Comparison of ENCODE assay signal across 30 cellular contexts in genomic region chr13:45846681-45847080, GRCh38. TPM values are rescaled to one million over a fixed set of nuclear protein-coding genes. Genes with fewer than 3 reads are reported as not detected.
DNase-seq lines count a peak whose midpoint lies in the region; ATAC-seq, FAIRE-seq and TF ChIP-seq lines count a peak whose summit lies in the region.
"Had no signal": no experiment of that assay in that cellular context is flagged by ENCODE, and none has a peak within 500 bp of the region (broad histone marks: within the 10 kb centered on the region; RNA-seq: fewer than 3 reads in every experiment).

No MANE protein-coding gene starts in this region.

- H3K9me2 ChIP-seq in Loucy (replicated peaks; ENCODE audit: low read depth, low read length) = no peaks in the 10 kb centered on the region

- peaks cover 0 to 3% (median 0%) of the 10 kb centered on the region in 5 donors for H3K36me3 Mint-ChIP-seq in naive thymus-derived CD4-positive, alpha-beta T cell
- H3K36me3 Mint-ChIP-seq: CD4-positive, alpha-beta memory T cell had no signal

- H2AFZ ChIP-seq in Loucy (ENCODE audit: low read length) = no peak overlapping the region

- POLR2A ChIA-PET in naive thymus-derived CD4-positive, alpha-beta T cell (lab: Charles Lee) = interaction anchor here (0.6 to 1.2 kb wide), 5 partner anchors 21 to 878 kb away, joined by 3 to 4 read pairs (median 3); no protein-coding TSS in a partner anchor

- H3K9me3 ChIP-seq in Loucy (ENCODE audit: insufficient read depth, low read depth, low read length) = no peaks in the 10 kb centered on the region
- no peaks in the 10 kb centered on the region for H3K9me3 ChIP-seq in naive thymus-derived CD4-positive, alpha-beta T cell (ENCODE audit: control insufficient read depth in 2 of 3, low read length in 3 of 3)
- H3K9me3 ChIP-seq: BLaER1, Caco-2, Peyer's patch, SJSA1 had no signal

- no peak overlapping the region for H3K4me3 ChIP-seq in Loucy (ENCODE audit: low read length, poor library complexity, severe bottlenecking)
- peak overlapping the region; percentile 11 for H3K4me3 ChIP-seq in naive thymus-derived CD4-positive, alpha-beta T cell (ENCODE audit: low read length)
- H3K4me3 ChIP-seq: BLaER1, Peyer's patch, SJSA1 had no signal

- no peak for ATAC-seq in naive thymus-derived CD4-positive, alpha-beta T cell
- ATAC-seq in GM19397 (IDR thresholded peaks at IDR 0.05; ENCODE audit: unreplicated experiment) (no peak), GM21576 (IDR thresholded peaks at IDR 0.05; ENCODE audit: unreplicated experiment) (no peak)
- ATAC-seq: Right ventricle myocardium inferior had no signal

- DNase-seq in DMS79 treated with DMSO at 0.1 percent for 48 hours (lab: John Stamatoyannopoulos, UW) (peak; percentile 61), DMS79 (lab: John Stamatoyannopoulos, UW) (no peak), SK-N-DZ (ENCODE audit: low spot score) (peak; percentile 11), H54 (ENCODE audit: insufficient read length, low spot score) (no peak)
- DNase-seq in naive thymus-derived CD4-positive, alpha-beta T cell = no peak
- DNase-seq: ACHN; Caco-2; CD4-positive, alpha-beta memory T cell; DMS 273 treated with DMSO at 0.1 percent for 48 hours; GDM1; IMR-90; NCI-H1105 treated with DMSO at 0.1 percent for 48 hours; NCI-H2029 treated with DMSO at 0.1 percent for 48 hours; NCI-H510A; NCI-H748 treated with DMSO at 0.1 percent for 48 hours; NK-92 treated with Interleukin-12 subunit alpha and Interleukin-12 subunit beta, amount 100 ng/mL, for 24 hours; Peyer's patch had no signal

- FAIRE-seq in H54 (lab: Jason Lieb, UNC) = no peak
- FAIRE-seq: GM18507, HTR-8/SVneo had no signal

- H3K9ac ChIP-seq in Loucy (ENCODE audit: low read depth, low read length, poor library complexity, severe bottlenecking) = no peak overlapping the region
- H3K9ac ChIP-seq: BLaER1 had no signal

- H3K27ac Mint-ChIP-seq in naive thymus-derived CD4-positive, alpha-beta T cell = peak overlapping the region in 5 of 9 donors; percentile 6 to 98 (median 95)

- peaks cover 28% of the 10 kb centered on the region for H3K4me1 ChIP-seq in Loucy (ENCODE audit: insufficient read depth, low read length, poor library complexity, severe bottlenecking)
- peaks cover 29 to 45% of the 10 kb centered on the region in 2 donors for H3K4me1 ChIP-seq in naive thymus-derived CD4-positive, alpha-beta T cell (ENCODE audit: control insufficient read depth in 2 of 2, insufficient read depth in 2 of 2, low read length in 2 of 2)
- H3K4me1 ChIP-seq: Caco-2 had no signal

- H3K9me3 Mint-ChIP-seq in naive thymus-derived CD4-positive, alpha-beta T cell = no peaks in the 10 kb centered on the region
- H3K9me3 Mint-ChIP-seq: CD4-positive, alpha-beta memory T cell; T-helper 1 cell treated with Interleukin-12 subunit alpha and Interleukin-12 subunit beta and Interleukin-4 antibody, amounts not matched to agents 30 μg/mL and 1 μg/mL, for 36 hours had no signal

- no peak for TF ChIP-seq CTCF in Loucy (conservative IDR thresholded peaks at IDR 0.05; ENCODE audit: low read length)

- TF ChIP-seq POLR2A in H54 (IDR thresholded peaks at IDR 0.05; ENCODE audit: low read depth, low read length) = no peak

- intact Hi-C loops in naive thymus-derived CD4-positive, alpha-beta T cell (cut with micrococcal nuclease) = loop anchor here (5.0 to 10.0 kb wide), 3 partner anchors 34 to 708 kb away; partner anchors contain the start of gene LRCH1 (in 1 of the 2)

- no peaks in the 10 kb centered on the region for H3K36me3 ChIP-seq in Loucy (ENCODE audit: insufficient read depth, low read length)
- H3K36me3 ChIP-seq in naive thymus-derived CD4-positive, alpha-beta T cell (ENCODE audit: control insufficient read depth in 2 of 3, insufficient read depth in 3 of 3, low read length in 3 of 3) = no peaks in the 10 kb centered on the region
- H3K36me3 ChIP-seq: BLaER1, Peyer's patch, SJSA1 had no signal

- H3K4me3 Mint-ChIP-seq in naive thymus-derived CD4-positive, alpha-beta T cell = peak overlapping the region in 5 of 10 donors; percentile 10 to 79 (median 66)
- H3K4me3 Mint-ChIP-seq: T-helper 1 cell treated with Interleukin-12 subunit alpha and Interleukin-12 subunit beta and Interleukin-4 antibody, amounts not matched to agents 30 μg/mL and 1 μg/mL, for 36 hours had no signal

- H3K4me2 ChIP-seq in Loucy (ENCODE audit: low read depth, low read length, poor library complexity, severe bottlenecking) = peak overlapping the region; percentile 62

- H3K79me2 ChIP-seq in Loucy (ENCODE audit: insufficient read depth, low read length) = no peaks in the 10 kb centered on the region

- CTCF ChIA-PET in naive thymus-derived CD4-positive, alpha-beta T cell (lab: Charles Lee) = no interaction called here

- peaks cover 38 to 62% (median 59%) of the 10 kb centered on the region in 7 donors for H3K4me1 Mint-ChIP-seq in naive thymus-derived CD4-positive, alpha-beta T cell

- no peak overlapping the region for H3K27ac ChIP-seq in naive thymus-derived CD4-positive, alpha-beta T cell (ENCODE audit: low read depth, low read length)
- H3K27ac ChIP-seq: 22Rv1, Peyer's patch, SJSA1 had no signal

- H4K20me1 ChIP-seq in Loucy (ENCODE audit: insufficient read depth, low read length, poor library complexity, severe bottlenecking) = no peaks in the 10 kb centered on the region
- H4K20me1 ChIP-seq: BLaER1 had no signal

- no peaks in the 10 kb centered on the region for H3K27me3 ChIP-seq in Loucy (ENCODE audit: insufficient read depth, low read length, poor library complexity, severe bottlenecking)
- H3K27me3 ChIP-seq in naive thymus-derived CD4-positive, alpha-beta T cell (ENCODE audit: control insufficient read depth in 2 of 2, insufficient read depth in 2 of 2, low read length in 2 of 2) = no peaks in the 10 kb centered on the region
- H3K27me3 ChIP-seq: BLaER1, Peyer's patch had no signal

- no peaks in the 10 kb centered on the region for H3F3A ChIP-seq in Loucy (ENCODE audit: low read depth)

- H3K27me3 Mint-ChIP-seq in naive thymus-derived CD4-positive, alpha-beta T cell = peaks cover 0 to 38% (median 5%) of the 10 kb centered on the region in 5 donors

RNA-seq across cellular contexts. Expression of gene SIAH3, which starts 4.9 kb away (rescaled TPM):
- polyA plus RNA-seq in SK-N-DZ (2014; cell fraction: cytosol; rRNA removed) = 1.6 TPM in 2 replicates
- polyA plus RNA-seq in SK-N-DZ (2014; cell fraction: nucleus; rRNA removed) = 0.85 and 2.0 TPM in 2 replicates
- 1 to 10 TPM in 2 of 5 experiments, under 1 TPM in 3; 0.15 to 2.6 (median 0.61) TPM for total RNA-seq in naive thymus-derived CD4-positive, alpha-beta T cell
- polyA plus RNA-seq in naive thymus-derived CD4-positive, alpha-beta T cell = under 1 TPM; 0.13 to 0.17 TPM
- total RNA-seq: Caco-2, H4, IMR-90, MCF 10A, OCI-LY7, Peyer's patch had no signal

Comparison
In these comparisons a context has a peak if more than half of its experiments do, and no peak if none do; other contexts are left out.
1. DNase-seq: peak in DMS79 treated with DMSO at 0.1 percent for 48 hours (single experiment) and SK-N-DZ (single experiment); none in DMS79 (single experiment), naive thymus-derived CD4-positive, alpha-beta T cell (0 of 9) and H54 (single experiment).